Comparison of ENCODE assay signal across 8 cellular contexts in the genomic region with DNA sequence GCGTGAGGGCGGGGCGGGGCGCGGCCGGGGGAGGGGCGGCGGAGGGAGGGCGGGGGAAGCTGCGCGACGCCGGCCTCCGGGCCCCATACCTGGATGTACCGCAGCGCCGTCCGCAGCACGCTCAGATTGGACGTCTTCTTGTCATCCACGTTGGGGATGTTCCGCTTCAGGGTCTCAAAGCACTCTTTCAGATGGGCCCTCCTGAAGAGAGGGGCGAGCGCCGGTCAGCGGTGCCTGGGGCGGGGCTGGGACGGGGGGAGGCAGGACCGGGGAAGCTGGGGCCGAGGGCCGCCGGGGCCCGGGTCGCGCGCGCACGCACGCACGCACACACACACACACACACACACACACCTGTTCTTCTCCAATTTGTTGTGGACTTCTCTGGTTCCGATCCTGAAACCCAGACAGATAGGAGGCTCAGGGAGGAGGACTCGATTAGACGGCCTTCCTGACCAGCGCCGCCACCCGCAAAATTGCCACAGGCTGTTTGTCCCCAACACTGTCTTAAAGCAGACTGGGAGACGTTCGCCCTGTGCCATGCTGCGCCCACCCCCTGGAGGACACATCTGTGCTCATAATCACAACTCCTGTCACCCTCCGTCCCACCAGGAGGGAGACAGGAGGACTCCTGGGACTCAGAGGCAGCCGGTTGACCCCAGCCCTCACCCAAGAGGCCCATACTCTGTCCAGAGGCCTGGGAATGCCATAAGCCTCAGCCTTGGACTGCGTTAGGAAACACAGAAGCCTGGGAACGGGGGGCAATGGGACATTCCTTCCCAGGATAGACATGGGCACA. TPM values are rescaled to one million over a fixed set of nuclear protein-coding genes. Genes with fewer than 3 reads are reported as not detected.
DNase-seq lines count a peak whose midpoint lies in the region; ATAC-seq and TF ChIP-seq lines count a peak whose summit lies in the region.

No MANE protein-coding gene starts in this region.

- POLR2A ChIA-PET in HEK293 (lab: Yijun Ruan, JAX) = interaction anchor here (0.5 to 2.4 kb wide), 3 partner anchors 8 to 1496 kb away, joined by 5 to 20 read pairs (median 8); partner anchors contain the start of genes SGSM2 and TSR1

- no peaks in the 10 kb centered on the region for H3K27me3 Mint-ChIP-seq in activated T-cell treated with anti-CD3 and anti-CD28 coated beads, Interleukin-2, amount 50 U/mL, for 72 hours (ENCODE audit: low read depth)
- no peaks in the 10 kb centered on the region for H3K27me3 Mint-ChIP-seq in stimulated activated memory B cell treated with anti-CD40 and anti-IgM and Interleukin-4, amounts not matched to agents 10 μg/mL and 1 μg/mL and 100 μg/mL, for 72 hours

- H3K4me3 Mint-ChIP-seq in activated T-cell treated with anti-CD3 and anti-CD28 coated beads, Interleukin-2, amount 50 U/mL, for 72 hours = peak overlapping the region; percentile 87 to 90
- peak overlapping the region; percentile 95 for H3K4me3 Mint-ChIP-seq in stimulated activated memory B cell treated with anti-CD40 and anti-IgM and Interleukin-4, amounts not matched to agents 10 μg/mL and 1 μg/mL and 100 μg/mL, for 72 hours

- H3K4me3 ChIP-seq in HEK293 (ENCODE audit: low read depth, low read length) = no peak overlapping the region; the same call in 1 of the 2 replicates
- H3K4me3 ChIP-seq in iPS DF 6.9 (ENCODE audit: low read length) = peak overlapping the region; percentile 60; the same call in 1 of the 2 replicates
- no peak overlapping the region for H3K4me3 ChIP-seq in MG63

- CTCF ChIA-PET in HEK293 (lab: Yijun Ruan, JAX) = interaction anchor here (0.7 to 4.6 kb wide), 2 partner anchors 12 to 149 kb away, joined by 3 to 48 read pairs; no protein-coding TSS in a partner anchor

- H3K4me1 Mint-ChIP-seq in activated T-cell treated with anti-CD3 and anti-CD28 coated beads, Interleukin-2, amount 50 U/mL, for 72 hours (ENCODE audit: low read depth) = peaks cover 60% of the 10 kb centered on the region
- peaks cover 77% of the 10 kb centered on the region for H3K4me1 Mint-ChIP-seq in stimulated activated memory B cell treated with anti-CD40 and anti-IgM and Interleukin-4, amounts not matched to agents 10 μg/mL and 1 μg/mL and 100 μg/mL, for 72 hours

- H3K27ac ChIP-seq in HEK293 (ENCODE audit: extremely low read depth, low read depth, low read length) (peak overlapping the region; percentile 97; the same call in 1 of the 2 replicates), iPS DF 6.9 (ENCODE audit: low read length) (no peak overlapping the region)

- H3K36me3 Mint-ChIP-seq in activated T-cell treated with anti-CD3 and anti-CD28 coated beads, Interleukin-2, amount 50 U/mL, for 72 hours (ENCODE audit: insufficient read depth in 2 of 2) = peaks cover 2 to 4% of the 10 kb centered on the region in 2 donors
- H3K36me3 Mint-ChIP-seq in stimulated activated memory B cell treated with anti-CD40 and anti-IgM and Interleukin-4, amounts not matched to agents 10 μg/mL and 1 μg/mL and 100 μg/mL, for 72 hours = peaks cover 7% of the 10 kb centered on the region

- H3K4me1 ChIP-seq in HEK293 (ENCODE audit: control insufficient read depth, insufficient read depth, low read length) (peaks cover 43% of the 10 kb centered on the region), iPS DF 6.9 (ENCODE audit: control insufficient read depth, insufficient read depth, low read length) (peaks cover 21% of the 10 kb centered on the region)

- H3K36me3 ChIP-seq in HEK293 (ENCODE audit: control insufficient read depth in 2 of 2, insufficient read depth in 1 of 2, low read length in 2 of 2) = no peaks in the 10 kb centered on the region; a peak in 1 of 3 replicates
- H3K36me3 ChIP-seq in iPS DF 6.9 (ENCODE audit: control insufficient read depth, insufficient read depth, low read length) = no peaks in the 10 kb centered on the region
- peaks cover 6% of the 10 kb centered on the region for H3K36me3 ChIP-seq in MG63

- no peak for TF ChIP-seq CTCF in HEK293 (tag by site-specific recombination; IDR thresholded peaks at IDR 0.05)

- peak in 1 of 2 donors; percentile 25 for DNase-seq in activated T-cell treated with anti-CD3 and anti-CD28 coated beads, Interleukin-2, amount 50 U/mL, for 72 hours
- DNase-seq in iPS DF 6.9 (ENCODE audit: low read depth, low spot score) (no peak), islet precursor cell (no peak), AG08395 (ENCODE audit: low spot score) (no peak), MG63 (no peak)

- H3K27ac Mint-ChIP-seq in activated T-cell treated with anti-CD3 and anti-CD28 coated beads, Interleukin-2, amount 50 U/mL, for 72 hours = peak overlapping the region; percentile 82
- H3K27ac Mint-ChIP-seq in stimulated activated memory B cell treated with anti-CD40 and anti-IgM and Interleukin-4, amounts not matched to agents 10 μg/mL and 1 μg/mL and 100 μg/mL, for 72 hours = peak overlapping the region; percentile 79

- H3K9me3 ChIP-seq in HEK293 (ENCODE audit: control insufficient read depth, insufficient read depth, low read depth, low read length) = no peaks in the 10 kb centered on the region
- H3K9me3 ChIP-seq in iPS DF 6.9 (ENCODE audit: control insufficient read depth, insufficient read depth, low read length) = no peaks in the 10 kb centered on the region
- H3K9me3 ChIP-seq in MG63 = no peaks in the 10 kb centered on the region

- H3K27me3 ChIP-seq in iPS DF 6.9 (ENCODE audit: control insufficient read depth, insufficient read depth, low read length) (no peaks in the 10 kb centered on the region), MG63 (no peaks in the 10 kb centered on the region)

- WGBS in iPS DF 6.9 (ENCODE audit: insufficient coverage, insufficient read length) = no CpG with 5 or more reads among the region's 53 CpGs

- ATAC-seq in activated T-cell treated with anti-CD3 and anti-CD28 coated beads, Interleukin-2, amount 50 U/mL, for 72 hours (replicated peaks in 1 of 2) = no peak
- no peak for ATAC-seq in stimulated activated memory B cell treated with anti-CD40 and anti-IgM and Interleukin-4, amounts not matched to agents 10 μg/mL and 1 μg/mL and 100 μg/mL, for 72 hours
- no peak for ATAC-seq in GM18858 (IDR thresholded peaks at IDR 0.05; ENCODE audit: unreplicated experiment)

- no peaks in the 10 kb centered on the region for H3K9me3 Mint-ChIP-seq in activated T-cell treated with anti-CD3 and anti-CD28 coated beads, Interleukin-2, amount 50 U/mL, for 72 hours
- H3K9me3 Mint-ChIP-seq in stimulated activated memory B cell treated with anti-CD40 and anti-IgM and Interleukin-4, amounts not matched to agents 10 μg/mL and 1 μg/mL and 100 μg/mL, for 72 hours = no peaks in the 10 kb centered on the region

TF ChIP-seq in HEK293, 187 proteins besides CTCF, POLR2A, EP300 and RAD21 (continues in another document):
- TF ChIP-seq ZNF169 (tag by site-specific recombination; IDR thresholded peaks at IDR 0.05) (no peak), IKZF3 (tag by site-specific recombination; IDR thresholded peaks at IDR 0.05) (no peak), ZNF514 (tag by site-specific recombination; IDR thresholded peaks at IDR 0.05) (no peak), ZNF488 (tag by site-specific recombination; IDR thresholded peaks at IDR 0.05) (no peak), ZNF560 (tag by site-specific recombination; IDR thresholded peaks at IDR 0.05; ENCODE audit: borderline replicate concordance) (no peak), ZNF211 (tag by site-specific recombination; IDR thresholded peaks at IDR 0.05; ENCODE audit: low read depth) (no peak), SP2 (tag by site-specific recombination; IDR thresholded peaks at IDR 0.05) (peak; percentile 26), HOXC10 (CRISPR knock-in tag; IDR thresholded peaks at IDR 0.05) (no peak), ZNF416 (tag by site-specific recombination; IDR thresholded peaks at IDR 0.05) (no peak), ZNF433 (tag by site-specific recombination; IDR thresholded peaks at IDR 0.05; ENCODE audit: low read depth) (no peak), ZNF549 (tag by site-specific recombination; IDR thresholded peaks at IDR 0.05) (no peak), ZXDB (tag by site-specific recombination; IDR thresholded peaks at IDR 0.05) (no peak)
- TF ChIP-seq, protein P1, sequence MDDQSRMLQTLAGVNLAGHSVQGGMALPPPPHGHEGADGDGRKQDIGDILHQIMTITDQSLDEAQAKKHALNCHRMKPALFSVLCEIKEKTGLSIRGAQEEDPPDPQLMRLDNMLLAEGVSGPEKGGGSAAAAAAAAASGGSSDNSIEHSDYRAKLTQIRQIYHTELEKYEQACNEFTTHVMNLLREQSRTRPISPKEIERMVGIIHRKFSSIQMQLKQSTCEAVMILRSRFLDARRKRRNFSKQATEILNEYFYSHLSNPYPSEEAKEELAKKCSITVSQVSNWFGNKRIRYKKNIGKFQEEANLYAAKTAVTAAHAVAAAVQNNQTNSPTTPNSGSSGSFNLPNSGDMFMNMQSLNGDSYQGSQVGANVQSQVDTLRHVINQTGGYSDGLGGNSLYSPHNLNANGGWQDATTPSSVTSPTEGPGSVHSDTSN (CRISPR knock-in tag; IDR thresholded peaks at IDR 0.05) = no peak

RNA-seq across cellular contexts. Expression of gene MNT, which starts 6.7 kb away (rescaled TPM):
- total RNA-seq in activated T-cell treated with anti-CD3 and anti-CD28 coated beads, Interleukin-2, amount 50 U/mL, for 72 hours = 10 to 100 TPM; 23.8 to 24.3 TPM
- 0.07 and 1.4 TPM in 2 replicates for total RNA-seq in MG63 (2014; rRNA removed; shearing (Covaris generic); ENCODE audit: low replicate concordance)

RNA-seq across cellular contexts. Expression of gene SGSM2, which starts 56.9 kb away (rescaled TPM):
- total RNA-seq in activated T-cell treated with anti-CD3 and anti-CD28 coated beads, Interleukin-2, amount 50 U/mL, for 72 hours = 10 to 100 TPM; 40.8 to 57.5 TPM
- 7.8 and 9.6 TPM in 2 replicates for total RNA-seq in MG63 (2014; rRNA removed; shearing (Covaris generic); ENCODE audit: low replicate concordance)

RNA-seq across cellular contexts. Expression of gene TSR1, which starts 57.9 kb away (rescaled TPM):
- total RNA-seq in activated T-cell treated with anti-CD3 and anti-CD28 coated beads, Interleukin-2, amount 50 U/mL, for 72 hours = 10 to 100 TPM; 36.4 to 38.2 TPM
- 26.6 and 30.9 TPM in 2 replicates for total RNA-seq in MG63 (2014; rRNA removed; shearing (Covaris generic); ENCODE audit: low replicate concordance)

Comparison
In these comparisons a context has a peak if more than half of its experiments do, and no peak if none do; other contexts are left out.
1. RNA of gene MNT, which starts 6.7 kb away (total RNA-seq): 23.8 to 24.3 TPM in activated T-cell treated with anti-CD3 and anti-CD28 coated beads, Interleukin-2, amount 50 U/mL, for 72 hours; 0.07 to 1.4 TPM in MG63; every median in the first group is over 10 times any median in the second.